Comparison of ENCODE assay signal across 10 cellular contexts in the genomic region with DNA sequence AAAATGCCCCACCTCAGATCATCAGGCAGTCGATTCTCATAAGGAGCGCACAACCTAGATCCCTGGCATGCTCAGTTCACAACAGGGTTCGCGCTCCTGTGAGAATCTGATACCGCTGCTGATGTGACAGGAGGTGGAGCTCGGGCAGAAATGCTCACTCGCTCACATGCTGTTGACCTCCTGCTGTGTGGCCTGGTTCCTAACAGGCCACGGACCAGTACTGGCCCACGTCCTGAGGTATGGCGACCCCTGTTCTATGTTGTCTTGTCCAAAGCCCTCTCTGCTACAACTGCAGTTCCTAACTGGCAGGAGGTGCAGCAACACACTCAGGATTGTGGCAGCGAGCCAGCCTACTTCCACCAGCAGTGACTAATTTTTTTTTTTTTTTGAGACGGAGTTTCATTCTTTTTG.
A peak's percentile ranks its signal among the peaks of the same experiment; 100 is the strongest.
DNase-seq lines count a peak whose midpoint lies in the region; ATAC-seq and TF ChIP-seq lines count a peak whose summit lies in the region.
"Had no signal": no experiment of that assay in that cellular context is flagged by ENCODE, and none has a peak within 500 bp of the region (broad histone marks: within the 10 kb centered on the region; RNA-seq: fewer than 3 reads in every experiment).

No MANE protein-coding gene starts in this region.

- H3K9me3 ChIP-seq in GM23248 (ENCODE audit: low read depth), result no peaks in the 10 kb centered on the region
- H3K9me3 ChIP-seq in vagina, result no peaks in the 10 kb centered on the region
- H3K9me3 ChIP-seq: esophagus squamous epithelium had no signal

- in situ Hi-C loops in GM23248 (cut with MboI), result no loop called here

- TF ChIP-seq POLR2A in vagina (IDR thresholded peaks at IDR 0.05), result no peak

- WGBS in GM23248 (ENCODE audit: low coverage in 1 of 2, low lambda C conversion rate in 2 of 2, missing lambda C conversion rate in 2 of 2), 2 experiments, result 60 to 61% methylated on average over 12 of the region's 12 CpGs

- no peak overlapping the region for H3K9ac ChIP-seq in GM23248

- POLR2A ChIA-PET in RWPE1 (lab: Yijun Ruan, JAX; ENCODE audit: low non-redundant PET), result no interaction called here

- H3K9me2 ChIP-seq in GM23248 (ENCODE audit: insufficient read depth), result no peaks in the 10 kb centered on the region

- no peaks in the 10 kb centered on the region for H4K20me1 ChIP-seq in GM23248 (ENCODE audit: insufficient read depth)

- TF ChIP-seq CTCF in RWPE1 (conservative IDR thresholded peaks at IDR 0.05; ENCODE audit: low read depth) (no peak), vagina (IDR thresholded peaks at IDR 0.05) (no peak)

- no peaks in the 10 kb centered on the region for H3K4me1 ChIP-seq in GM23248 (ENCODE audit: insufficient read depth)
- H3K4me1 ChIP-seq in vagina, result peaks cover 10% of the 10 kb centered on the region

- intact Hi-C loops in vagina (cut with DNase I), result no loop called here
- intact Hi-C loops in sciatic nerve (cut with DNase I), result no loop called here

- H3K36me3 ChIP-seq in GM23248 (ENCODE audit: low read depth), result peaks cover 4% of the 10 kb centered on the region; the same call in 1 of the 2 replicates
- H3K36me3 ChIP-seq in vagina, result peaks cover 0 to 43% of the 10 kb centered on the region in 2 donors

- H3K27me3 ChIP-seq in GM23248 (replicated peaks; ENCODE audit: insufficient read depth) (no peaks in the 10 kb centered on the region), vagina (no peaks in the 10 kb centered on the region)
- H3K27me3 ChIP-seq: esophagus squamous epithelium had no signal

- H3K27ac ChIP-seq in GM23248 (no peak overlapping the region), RWPE1 (peak overlapping the region; percentile 57), vagina (no peak overlapping the region)
- H3K27ac ChIP-seq: esophagus squamous epithelium, WERI-Rb-1 had no signal

- no peak overlapping the region for H3K4me3 ChIP-seq in GM23248
- no peak overlapping the region for H3K4me3 ChIP-seq in skeletal muscle cell (ENCODE audit: low read depth, low read length)
- H3K4me3 ChIP-seq in vagina, result no peak overlapping the region
- H3K4me3 ChIP-seq: esophagus squamous epithelium had no signal

- CTCF ChIA-PET in RWPE1 (lab: Yijun Ruan, JAX), result interaction anchor here (0.6 kb wide), 1 partner anchor 281 kb away, joined by 3 read pairs; no protein-coding TSS in a partner anchor

- DNase-seq in GM23248 (peak; percentile 96), RWPE1 (ENCODE audit: low spot score) (peak; percentile 26), fibroblast of peridontal ligament (ENCODE audit: extremely low read depth) (peak; percentile 72), skeletal muscle cell (ENCODE audit: low read depth) (peak; percentile 54), vagina (ENCODE audit: extremely low spot score in 2 of 2) (no peak), sciatic nerve (ENCODE audit: low spot score) (no peak)
- DNase-seq: activated naive CD4-positive, alpha-beta T cell treated with anti-CD3 and anti-CD28 coated beads, Interleukin-2, amount 10 ng/mL, durations not matched to agents 7 days and 5 days; esophagus squamous epithelium; WERI-Rb-1 had no signal

- no peak overlapping the region for H3K4me2 ChIP-seq in GM23248 (ENCODE audit: unreplicated experiment)

- no peak overlapping the region for H2AFZ ChIP-seq in GM23248

- H3F3A ChIP-seq in GM23248 (ENCODE audit: insufficient read depth), result no peaks in the 10 kb centered on the region

- peaks cover 47% of the 10 kb centered on the region for H3K79me2 ChIP-seq in GM23248 (ENCODE audit: insufficient read depth)

- ATAC-seq in HG02759 (IDR thresholded peaks at IDR 0.05; ENCODE audit: unreplicated experiment), result no peak
- no peak for ATAC-seq in sciatic nerve

Comparison
In these comparisons a context has a peak if more than half of its experiments do, and no peak if none do; other contexts are left out.
1. DNase-seq: peak in GM23248 (single experiment), RWPE1 (single experiment), fibroblast of peridontal ligament (single experiment) and skeletal muscle cell (single experiment); none in vagina (0 of 2) and sciatic nerve (single experiment).